Comparison of ENCODE assay signal across 8 cellular contexts in genomic region chr20:57048027-57048869, GRCh38.
DNase-seq lines count a peak whose midpoint lies in the region; ATAC-seq lines count a peak whose summit lies in the region.

No MANE protein-coding gene starts in this region.

- H3K27ac Mint-ChIP-seq in activated CD4-positive, alpha-beta T cell treated with anti-CD3 and anti-CD28 coated beads, Interleukin-2, amount 10 ng/mL, durations not matched to agents 7 days and 5 days, result no peak overlapping the region

- H3K9me3 Mint-ChIP-seq in activated CD4-positive, alpha-beta T cell treated with anti-CD3 and anti-CD28 coated beads, Interleukin-2, amount 10 ng/mL, durations not matched to agents 7 days and 5 days, result no peaks in the 10 kb centered on the region

- DNase-seq in activated CD4-positive, alpha-beta T cell treated with anti-CD3 and anti-CD28 coated beads, Interleukin-2, amount 10 ng/mL, durations not matched to agents 7 days and 5 days, result peak; percentile 25
- DNase-seq in activated CD4-positive, alpha-beta T cell treated with anti-CD3 and anti-CD28 coated beads for 4 hours, result no peak
- DNase-seq in KBM-7 (peak; percentile 34), adipocyte (ENCODE audit: low read depth) (peak; percentile 57), kidney tubule cell (ENCODE audit: low spot score) (peak; percentile 45), NCI-H2081 (lab: John Stamatoyannopoulos, UW) (no peak), NCI-H2196 treated with DMSO at 0.1 percent for 48 hours (lab: John Stamatoyannopoulos, UW; ENCODE audit: unreplicated experiment) (no peak)

- H3K4me1 Mint-ChIP-seq in activated CD4-positive, alpha-beta T cell treated with anti-CD3 and anti-CD28 coated beads, Interleukin-2, amount 10 ng/mL, durations not matched to agents 7 days and 5 days, result no peaks in the 10 kb centered on the region

- H3K9me3 ChIP-seq in adipocyte (ENCODE audit: control insufficient read depth, low read length), result peaks cover 4% of the 10 kb centered on the region

- no peaks in the 10 kb centered on the region for H3K36me3 Mint-ChIP-seq in activated CD4-positive, alpha-beta T cell treated with anti-CD3 and anti-CD28 coated beads, Interleukin-2, amount 10 ng/mL, durations not matched to agents 7 days and 5 days (ENCODE audit: low read depth)

- CTCF ChIA-PET in activated CD4-positive, alpha-beta T cell treated with anti-CD3 and anti-CD28 coated beads, Interleukin-2, amount 10 ng/mL, durations not matched to agents 7 days and 5 days (lab: Charles Lee), result interaction anchor here (0.6 to 1.2 kb wide), 2 partner anchors 26 to 555 kb away, joined by 3 read pairs; no protein-coding TSS in a partner anchor

- no peaks in the 10 kb centered on the region for H3K36me3 ChIP-seq in adipocyte (ENCODE audit: control insufficient read depth, insufficient read depth, low read length, severe bottlenecking)

- H3K9ac ChIP-seq in adipocyte (ENCODE audit: low read length), result no peak overlapping the region

- no peak for ATAC-seq in HG03457 (IDR thresholded peaks at IDR 0.05; ENCODE audit: unreplicated experiment)

- POLR2A ChIA-PET in activated CD4-positive, alpha-beta T cell treated with anti-CD3 and anti-CD28 coated beads, Interleukin-2, amount 10 ng/mL, durations not matched to agents 7 days and 5 days (lab: Charles Lee), result no interaction called here

- no peaks in the 10 kb centered on the region for H3K27me3 Mint-ChIP-seq in activated CD4-positive, alpha-beta T cell treated with anti-CD3 and anti-CD28 coated beads, Interleukin-2, amount 10 ng/mL, durations not matched to agents 7 days and 5 days

- peaks cover 28% of the 10 kb centered on the region for H3K27me3 ChIP-seq in adipocyte (replicated peaks; ENCODE audit: control insufficient read depth, insufficient read depth, low read length)

- no peak overlapping the region for H3K4me3 Mint-ChIP-seq in activated CD4-positive, alpha-beta T cell treated with anti-CD3 and anti-CD28 coated beads, Interleukin-2, amount 10 ng/mL, durations not matched to agents 7 days and 5 days

- H3K4me3 ChIP-seq in adipocyte (ENCODE audit: low read length), result no peak overlapping the region

- peaks cover 6% of the 10 kb centered on the region for H3K4me1 ChIP-seq in adipocyte (ENCODE audit: control insufficient read depth, insufficient read depth, low read length)

- in situ Hi-C loops in KBM-7 (cut with MboI; ENCODE audit: low pct_unique_long_range_greater_than_20kb, low sequenced_read_pairs), result no loop called here

Comparison
In these comparisons a context has a peak if more than half of its experiments do, and no peak if none do; other contexts are left out.
1. DNase-seq: peak in activated CD4-positive, alpha-beta T cell treated with anti-CD3 and anti-CD28 coated beads, Interleukin-2, amount 10 ng/mL, durations not matched to agents 7 days and 5 days (single experiment), KBM-7 (single experiment), adipocyte (single experiment) and kidney tubule cell (single experiment); none in activated CD4-positive, alpha-beta T cell treated with anti-CD3 and anti-CD28 coated beads for 4 hours (0 of 2), NCI-H2081 (0 of 2) and NCI-H2196 treated with DMSO at 0.1 percent for 48 hours (single experiment).